ENCODE assay signal across 1 cellular context in the genomic region with DNA sequence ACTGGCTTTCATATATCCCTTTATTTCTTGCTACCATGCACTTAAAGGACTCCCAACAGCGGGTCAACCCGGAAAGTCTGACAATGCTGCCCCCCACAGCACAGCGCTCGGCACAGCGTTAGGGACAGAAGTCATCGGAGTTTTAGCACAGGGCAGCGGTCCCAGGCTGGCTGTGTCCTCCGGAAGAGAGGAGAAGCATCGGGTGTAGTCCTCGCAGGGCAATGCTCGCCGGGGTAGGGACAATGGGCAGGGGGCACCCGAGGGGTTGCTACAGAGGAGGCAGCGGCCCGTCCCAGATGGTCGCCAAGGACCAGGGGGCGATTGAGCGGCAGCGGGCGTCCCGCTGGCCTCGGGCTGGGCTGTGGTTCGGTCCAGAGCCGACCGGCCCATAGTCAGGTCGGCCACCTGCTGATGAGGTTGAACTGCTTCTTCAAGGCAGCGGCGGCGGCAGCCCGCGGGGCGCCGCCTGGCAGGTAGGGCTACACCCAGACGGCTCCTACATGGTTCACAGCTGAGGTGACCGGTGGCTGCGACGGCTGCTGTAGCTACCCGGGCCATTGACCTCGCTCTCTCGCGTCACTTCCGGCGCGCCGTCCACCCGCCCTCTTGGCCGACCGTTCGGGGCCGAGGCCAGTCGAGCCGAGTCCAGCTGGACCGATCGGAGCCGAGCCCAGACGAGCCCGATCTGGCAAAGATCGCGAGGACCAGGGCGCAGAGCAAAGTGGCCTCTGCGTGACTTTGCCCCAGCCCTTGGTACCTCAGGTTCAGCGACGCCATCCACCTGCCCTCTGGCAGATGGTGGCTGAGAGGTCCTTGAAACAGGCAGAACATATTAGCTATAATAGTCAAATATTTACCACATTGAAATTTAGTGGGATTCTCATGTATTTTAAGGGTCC.
TF ChIP-seq lines count a peak whose summit lies in the region.

No MANE protein-coding gene starts in this region.

TF ChIP-seq in GM12878, 131 proteins besides CTCF, POLR2A, EP300 and RAD21 (continued from another document and continues in another):
- TF ChIP-seq HSF1 (IDR thresholded peaks at IDR 0.05; ENCODE audit: low read depth, low read length), result no peak
- peak; percentile 92 for TF ChIP-seq ZNF687 (IDR thresholded peaks at IDR 0.05)
- peak; percentile 38; the same call in 1 of the 2 replicates for TF ChIP-seq FOXK2 (IDR thresholded peaks at IDR 0.05)
- peak; percentile 97 for TF ChIP-seq ELK1 (IDR thresholded peaks at IDR 0.05; ENCODE audit: low read depth, low read length)
- no peak for TF ChIP-seq HDAC6 (IDR thresholded peaks at IDR 0.05; ENCODE audit: unreplicated experiment)
- 0 out of 2 replicates have a peak, but pooled peaks have one; percentile 58 for TF ChIP-seq HDGF (IDR thresholded peaks at IDR 0.05)
- no peak for TF ChIP-seq BMI1 (IDR thresholded peaks at IDR 0.05; ENCODE audit: borderline replicate concordance)
- no peak for TF ChIP-seq STAT3 (IDR thresholded peaks at IDR 0.05; ENCODE audit: low read depth, low read length)
- peak; percentile 76; the same call in 1 of the 2 replicates for TF ChIP-seq MXI1 (IDR thresholded peaks at IDR 0.05; ENCODE audit: low read depth, low read length)
- TF ChIP-seq NFYA (IDR thresholded peaks at IDR 0.05; ENCODE audit: borderline replicate concordance, low read depth, low read length), result no peak
- no peak for TF ChIP-seq IRF3 (IDR thresholded peaks at IDR 0.05)
- TF ChIP-seq SIX5 (IDR thresholded peaks at IDR 0.05; ENCODE audit: low read depth, low read length, severe bottlenecking), result peak; percentile 48
- TF ChIP-seq MTA2 (IDR thresholded peaks at IDR 0.05; ENCODE audit: low read depth), result no peak
- TF ChIP-seq ATF7 (IDR thresholded peaks at IDR 0.05; ENCODE audit: low read depth), result no peak
- no peak; the same call in 1 of the 2 replicates for TF ChIP-seq SIN3A (IDR thresholded peaks at IDR 0.05; ENCODE audit: low read depth, low read length)
- TF ChIP-seq, protein P1, sequence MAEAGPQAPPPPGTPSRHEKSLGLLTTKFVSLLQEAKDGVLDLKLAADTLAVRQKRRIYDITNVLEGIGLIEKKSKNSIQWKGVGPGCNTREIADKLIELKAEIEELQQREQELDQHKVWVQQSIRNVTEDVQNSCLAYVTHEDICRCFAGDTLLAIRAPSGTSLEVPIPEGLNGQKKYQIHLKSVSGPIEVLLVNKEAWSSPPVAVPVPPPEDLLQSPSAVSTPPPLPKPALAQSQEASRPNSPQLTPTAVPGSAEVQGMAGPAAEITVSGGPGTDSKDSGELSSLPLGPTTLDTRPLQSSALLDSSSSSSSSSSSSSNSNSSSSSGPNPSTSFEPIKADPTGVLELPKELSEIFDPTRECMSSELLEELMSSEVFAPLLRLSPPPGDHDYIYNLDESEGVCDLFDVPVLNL (IDR thresholded peaks at IDR 0.05; ENCODE audit: low read depth, low read length), result no peak
- TF ChIP-seq RB1 (IDR thresholded peaks at IDR 0.05; ENCODE audit: borderline replicate concordance), result no peak
- TF ChIP-seq CHD2 (IDR thresholded peaks at IDR 0.05; ENCODE audit: borderline replicate concordance, low read depth, low read length), result peak; percentile 88
- TF ChIP-seq MYB (IDR thresholded peaks at IDR 0.05; ENCODE audit: borderline replicate concordance, low read depth, low read length), result no peak
- no peak for TF ChIP-seq ZBED1 (IDR thresholded peaks at IDR 0.05; ENCODE audit: borderline replicate concordance)
- peak; percentile 97 for TF ChIP-seq CREB1 (IDR thresholded peaks at IDR 0.05; ENCODE audit: low read depth)
- TF ChIP-seq STAT1 (conservative IDR thresholded peaks at IDR 0.05), result no peak
- TF ChIP-seq WRNIP1 (IDR thresholded peaks at IDR 0.05; ENCODE audit: borderline replicate concordance, low read depth, low read length), result no peak
- no peak for TF ChIP-seq NR2C2 (IDR thresholded peaks at IDR 0.05; ENCODE audit: borderline replicate concordance, control insufficient read depth, insufficient read length, low read depth)
- 0 out of 2 replicates have a peak, but pooled peaks have one; percentile 54 for TF ChIP-seq TCF12 (IDR thresholded peaks at IDR 0.05; ENCODE audit: low read depth, low read length)
- TF ChIP-seq ETV6 (conservative IDR thresholded peaks at IDR 0.05 in 1 of 2, IDR thresholded peaks at IDR 0.05 in 1 of 2; ENCODE audit: borderline replicate concordance in 1 of 2, low read depth in 1 of 2), result no peak
- TF ChIP-seq TBL1XR1 (IDR thresholded peaks at IDR 0.05; ENCODE audit: low read depth, low read length), result no peak
- no peak for TF ChIP-seq SKIL (IDR thresholded peaks at IDR 0.05; ENCODE audit: low read depth, poor library complexity, severe bottlenecking)
- no peak for TF ChIP-seq RBBP5 (conservative IDR thresholded peaks at IDR 0.05)
- TF ChIP-seq, protein P2, sequence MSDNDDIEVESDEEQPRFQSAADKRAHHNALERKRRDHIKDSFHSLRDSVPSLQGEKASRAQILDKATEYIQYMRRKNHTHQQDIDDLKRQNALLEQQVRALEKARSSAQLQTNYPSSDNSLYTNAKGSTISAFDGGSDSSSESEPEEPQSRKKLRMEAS (IDR thresholded peaks at IDR 0.05; ENCODE audit: low read depth, low read length), result peak; percentile 62
- peak; percentile 92 for TF ChIP-seq NR2F1 (conservative IDR thresholded peaks at IDR 0.05)
- peak; percentile 93 for TF ChIP-seq GATAD2B (conservative IDR thresholded peaks at IDR 0.05; ENCODE audit: low read depth)
- TF ChIP-seq SREBF2 (IDR thresholded peaks at IDR 0.05; ENCODE audit: low read length), result 0 out of 2 replicates have a peak, but pooled peaks have one; percentile 25
- TF ChIP-seq, protein P3, sequence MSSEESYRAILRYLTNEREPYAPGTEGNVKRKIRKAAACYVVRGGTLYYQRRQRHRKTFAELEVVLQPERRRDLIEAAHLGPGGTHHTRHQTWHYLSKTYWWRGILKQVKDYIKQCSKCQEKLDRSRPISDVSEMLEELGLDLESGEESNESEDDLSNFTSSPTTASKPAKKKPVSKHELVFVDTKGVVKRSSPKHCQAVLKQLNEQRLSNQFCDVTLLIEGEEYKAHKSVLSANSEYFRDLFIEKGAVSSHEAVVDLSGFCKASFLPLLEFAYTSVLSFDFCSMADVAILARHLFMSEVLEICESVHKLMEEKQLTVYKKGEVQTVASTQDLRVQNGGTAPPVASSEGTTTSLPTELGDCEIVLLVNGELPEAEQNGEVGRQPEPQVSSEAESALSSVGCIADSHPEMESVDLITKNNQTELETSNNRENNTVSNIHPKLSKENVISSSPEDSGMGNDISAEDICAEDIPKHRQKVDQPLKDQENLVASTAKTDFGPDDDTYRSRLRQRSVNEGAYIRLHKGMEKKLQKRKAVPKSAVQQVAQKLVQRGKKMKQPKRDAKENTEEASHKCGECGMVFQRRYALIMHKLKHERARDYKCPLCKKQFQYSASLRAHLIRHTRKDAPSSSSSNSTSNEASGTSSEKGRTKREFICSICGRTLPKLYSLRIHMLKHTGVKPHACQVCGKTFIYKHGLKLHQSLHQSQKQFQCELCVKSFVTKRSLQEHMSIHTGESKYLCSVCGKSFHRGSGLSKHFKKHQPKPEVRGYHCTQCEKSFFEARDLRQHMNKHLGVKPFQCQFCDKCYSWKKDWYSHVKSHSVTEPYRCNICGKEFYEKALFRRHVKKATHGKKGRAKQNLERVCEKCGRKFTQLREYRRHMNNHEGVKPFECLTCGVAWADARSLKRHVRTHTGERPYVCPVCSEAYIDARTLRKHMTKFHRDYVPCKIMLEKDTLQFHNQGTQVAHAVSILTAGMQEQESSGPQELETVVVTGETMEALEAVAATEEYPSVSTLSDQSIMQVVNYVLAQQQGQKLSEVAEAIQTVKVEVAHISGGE (CRISPR knock-in tag; IDR thresholded peaks at IDR 0.05), result no peak
- no peak for TF ChIP-seq NFIC (IDR thresholded peaks at IDR 0.05; ENCODE audit: low read depth, low read length)
- TF ChIP-seq TAF1 (IDR thresholded peaks at IDR 0.05; ENCODE audit: borderline replicate concordance, low read depth, low read length), result peak; percentile 30; the same call in 1 of the 2 replicates
- no peak for TF ChIP-seq FOXM1 (IDR thresholded peaks at IDR 0.05; ENCODE audit: low read depth, low read length)
- no peak for TF ChIP-seq PBX3 (IDR thresholded peaks at IDR 0.05; ENCODE audit: insufficient replicate concordance, low read depth, low read length)
